Comparison of ENCODE assay signal across 13 cellular contexts in genomic region chr2:105113616-105114275, GRCh38.
"Had no signal": no experiment of that assay in that cellular context is flagged by ENCODE, and none has a peak within 500 bp of the region (broad histone marks: within the 10 kb centered on the region; RNA-seq: fewer than 3 reads in every experiment).

No MANE protein-coding gene starts in this region.

- H3K4me1 ChIP-seq: breast epithelium, SJSA1 had no signal

- H3K9me3 Mint-ChIP-seq: activated B cell treated with CpG ODN at 0.5 μM for 24 hours; activated CD4-positive, alpha-beta memory T cell treated with anti-CD3 and anti-CD28 coated beads for 36 hours; activated CD4-positive, alpha-beta T cell treated with anti-CD3 and anti-CD28 coated beads, Interleukin-2, amount 10 ng/mL, durations not matched to agents 7 days and 5 days; activated naive CD4-positive, alpha-beta T cell treated with anti-CD3 and anti-CD28 coated beads for 36 hours; activated T-cell treated with anti-CD3 and anti-CD28 coated beads, Interleukin-2, amount 50 U/mL, for 4 hours had no signal

- H3K27me3 Mint-ChIP-seq: activated B cell treated with CpG ODN at 0.5 μM for 24 hours; activated CD4-positive, alpha-beta memory T cell treated with anti-CD3 and anti-CD28 coated beads for 36 hours; activated CD4-positive, alpha-beta T cell treated with anti-CD3 and anti-CD28 coated beads, Interleukin-2, amount 10 ng/mL, durations not matched to agents 7 days and 5 days; activated naive CD8-positive, alpha-beta T cell; T-helper 17 cell had no signal

- H3K36me3 ChIP-seq: breast epithelium, SJSA1 had no signal

- DNase-seq: activated B cell treated with CpG ODN at 0.5 μM for 24 hours; activated CD4-positive, alpha-beta memory T cell treated with anti-CD3 and anti-CD28 coated beads for 36 hours; activated CD4-positive, alpha-beta T cell treated with anti-CD3 and anti-CD28 coated beads for 1 hour; activated CD4-positive, alpha-beta T cell treated with anti-CD3 and anti-CD28 coated beads, Interleukin-2, amount 10 ng/mL, durations not matched to agents 7 days and 5 days; activated CD8-positive, alpha-beta memory T cell treated with anti-CD3 and anti-CD28 coated beads for 24 hours; activated gamma-delta T cell; activated naive CD4-positive, alpha-beta T cell treated with anti-CD3 and anti-CD28 coated beads for 36 hours; activated T-cell treated with anti-CD3 and anti-CD28 coated beads, Interleukin-2, amount 50 U/mL, for 4 hours; T-helper 17 cell; T-helper 9 cell had no signal

- H3K4me3 ChIP-seq: breast epithelium, SJSA1 had no signal

- H3K27ac Mint-ChIP-seq: activated B cell treated with CpG ODN at 0.5 μM for 24 hours; activated CD4-positive, alpha-beta memory T cell treated with anti-CD3 and anti-CD28 coated beads for 36 hours; activated CD4-positive, alpha-beta T cell treated with anti-CD3 and anti-CD28 coated beads, Interleukin-2, amount 10 ng/mL, durations not matched to agents 7 days and 5 days; activated naive CD4-positive, alpha-beta T cell treated with anti-CD3 and anti-CD28 coated beads for 36 hours; activated naive CD8-positive, alpha-beta T cell; T-helper 17 cell had no signal

- ATAC-seq: activated T-cell treated with anti-CD3 and anti-CD28 coated beads, Interleukin-2, amount 50 U/mL, for 4 hours had no signal

- H3K9me3 ChIP-seq: breast epithelium, SJSA1 had no signal

- H3K36me3 Mint-ChIP-seq: activated CD4-positive, alpha-beta memory T cell treated with anti-CD3 and anti-CD28 coated beads for 36 hours; activated naive CD8-positive, alpha-beta T cell had no signal

- H3K27me3 ChIP-seq: breast epithelium, SJSA1 had no signal

- H3K4me3 Mint-ChIP-seq: activated B cell treated with CpG ODN at 0.5 μM for 24 hours; activated CD4-positive, alpha-beta memory T cell treated with anti-CD3 and anti-CD28 coated beads for 36 hours; activated CD4-positive, alpha-beta T cell treated with anti-CD3 and anti-CD28 coated beads, Interleukin-2, amount 10 ng/mL, durations not matched to agents 7 days and 5 days; activated naive CD4-positive, alpha-beta T cell treated with anti-CD3 and anti-CD28 coated beads for 36 hours; activated naive CD8-positive, alpha-beta T cell; activated T-cell treated with anti-CD3 and anti-CD28 coated beads, Interleukin-2, amount 50 U/mL, for 4 hours; T-helper 17 cell had no signal

- H3K4me1 Mint-ChIP-seq: activated B cell treated with CpG ODN at 0.5 μM for 24 hours; activated CD4-positive, alpha-beta T cell treated with anti-CD3 and anti-CD28 coated beads, Interleukin-2, amount 10 ng/mL, durations not matched to agents 7 days and 5 days had no signal

- H3K27ac ChIP-seq: breast epithelium, SJSA1 had no signal
